ENCODE assay signal across 1 cellular context in the genomic region with DNA sequence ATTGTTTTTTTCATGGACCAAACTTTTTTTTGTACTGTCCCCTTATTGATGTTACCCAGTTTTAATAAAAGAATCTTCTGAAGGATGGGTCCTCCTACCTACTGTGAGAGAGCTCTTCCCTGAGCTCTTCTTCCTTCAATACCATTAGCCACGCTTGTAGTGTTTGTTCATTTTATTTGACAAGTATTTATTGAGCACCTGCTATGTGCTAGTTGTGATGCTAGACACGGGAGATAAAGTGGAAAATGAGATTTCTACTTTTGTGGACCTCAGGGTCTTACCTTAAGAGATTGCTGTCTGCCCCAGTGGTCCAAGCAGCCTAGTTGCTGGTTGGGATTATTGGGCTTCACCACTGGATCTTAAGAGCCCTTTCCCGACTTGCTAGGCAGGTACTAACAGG.
TF ChIP-seq lines count a peak whose summit lies in the region.

No MANE protein-coding gene starts in this region.

TF ChIP-seq in GM23338, 12 proteins besides CTCF, POLR2A, EP300 and RAD21:
- TF ChIP-seq, protein P1, sequence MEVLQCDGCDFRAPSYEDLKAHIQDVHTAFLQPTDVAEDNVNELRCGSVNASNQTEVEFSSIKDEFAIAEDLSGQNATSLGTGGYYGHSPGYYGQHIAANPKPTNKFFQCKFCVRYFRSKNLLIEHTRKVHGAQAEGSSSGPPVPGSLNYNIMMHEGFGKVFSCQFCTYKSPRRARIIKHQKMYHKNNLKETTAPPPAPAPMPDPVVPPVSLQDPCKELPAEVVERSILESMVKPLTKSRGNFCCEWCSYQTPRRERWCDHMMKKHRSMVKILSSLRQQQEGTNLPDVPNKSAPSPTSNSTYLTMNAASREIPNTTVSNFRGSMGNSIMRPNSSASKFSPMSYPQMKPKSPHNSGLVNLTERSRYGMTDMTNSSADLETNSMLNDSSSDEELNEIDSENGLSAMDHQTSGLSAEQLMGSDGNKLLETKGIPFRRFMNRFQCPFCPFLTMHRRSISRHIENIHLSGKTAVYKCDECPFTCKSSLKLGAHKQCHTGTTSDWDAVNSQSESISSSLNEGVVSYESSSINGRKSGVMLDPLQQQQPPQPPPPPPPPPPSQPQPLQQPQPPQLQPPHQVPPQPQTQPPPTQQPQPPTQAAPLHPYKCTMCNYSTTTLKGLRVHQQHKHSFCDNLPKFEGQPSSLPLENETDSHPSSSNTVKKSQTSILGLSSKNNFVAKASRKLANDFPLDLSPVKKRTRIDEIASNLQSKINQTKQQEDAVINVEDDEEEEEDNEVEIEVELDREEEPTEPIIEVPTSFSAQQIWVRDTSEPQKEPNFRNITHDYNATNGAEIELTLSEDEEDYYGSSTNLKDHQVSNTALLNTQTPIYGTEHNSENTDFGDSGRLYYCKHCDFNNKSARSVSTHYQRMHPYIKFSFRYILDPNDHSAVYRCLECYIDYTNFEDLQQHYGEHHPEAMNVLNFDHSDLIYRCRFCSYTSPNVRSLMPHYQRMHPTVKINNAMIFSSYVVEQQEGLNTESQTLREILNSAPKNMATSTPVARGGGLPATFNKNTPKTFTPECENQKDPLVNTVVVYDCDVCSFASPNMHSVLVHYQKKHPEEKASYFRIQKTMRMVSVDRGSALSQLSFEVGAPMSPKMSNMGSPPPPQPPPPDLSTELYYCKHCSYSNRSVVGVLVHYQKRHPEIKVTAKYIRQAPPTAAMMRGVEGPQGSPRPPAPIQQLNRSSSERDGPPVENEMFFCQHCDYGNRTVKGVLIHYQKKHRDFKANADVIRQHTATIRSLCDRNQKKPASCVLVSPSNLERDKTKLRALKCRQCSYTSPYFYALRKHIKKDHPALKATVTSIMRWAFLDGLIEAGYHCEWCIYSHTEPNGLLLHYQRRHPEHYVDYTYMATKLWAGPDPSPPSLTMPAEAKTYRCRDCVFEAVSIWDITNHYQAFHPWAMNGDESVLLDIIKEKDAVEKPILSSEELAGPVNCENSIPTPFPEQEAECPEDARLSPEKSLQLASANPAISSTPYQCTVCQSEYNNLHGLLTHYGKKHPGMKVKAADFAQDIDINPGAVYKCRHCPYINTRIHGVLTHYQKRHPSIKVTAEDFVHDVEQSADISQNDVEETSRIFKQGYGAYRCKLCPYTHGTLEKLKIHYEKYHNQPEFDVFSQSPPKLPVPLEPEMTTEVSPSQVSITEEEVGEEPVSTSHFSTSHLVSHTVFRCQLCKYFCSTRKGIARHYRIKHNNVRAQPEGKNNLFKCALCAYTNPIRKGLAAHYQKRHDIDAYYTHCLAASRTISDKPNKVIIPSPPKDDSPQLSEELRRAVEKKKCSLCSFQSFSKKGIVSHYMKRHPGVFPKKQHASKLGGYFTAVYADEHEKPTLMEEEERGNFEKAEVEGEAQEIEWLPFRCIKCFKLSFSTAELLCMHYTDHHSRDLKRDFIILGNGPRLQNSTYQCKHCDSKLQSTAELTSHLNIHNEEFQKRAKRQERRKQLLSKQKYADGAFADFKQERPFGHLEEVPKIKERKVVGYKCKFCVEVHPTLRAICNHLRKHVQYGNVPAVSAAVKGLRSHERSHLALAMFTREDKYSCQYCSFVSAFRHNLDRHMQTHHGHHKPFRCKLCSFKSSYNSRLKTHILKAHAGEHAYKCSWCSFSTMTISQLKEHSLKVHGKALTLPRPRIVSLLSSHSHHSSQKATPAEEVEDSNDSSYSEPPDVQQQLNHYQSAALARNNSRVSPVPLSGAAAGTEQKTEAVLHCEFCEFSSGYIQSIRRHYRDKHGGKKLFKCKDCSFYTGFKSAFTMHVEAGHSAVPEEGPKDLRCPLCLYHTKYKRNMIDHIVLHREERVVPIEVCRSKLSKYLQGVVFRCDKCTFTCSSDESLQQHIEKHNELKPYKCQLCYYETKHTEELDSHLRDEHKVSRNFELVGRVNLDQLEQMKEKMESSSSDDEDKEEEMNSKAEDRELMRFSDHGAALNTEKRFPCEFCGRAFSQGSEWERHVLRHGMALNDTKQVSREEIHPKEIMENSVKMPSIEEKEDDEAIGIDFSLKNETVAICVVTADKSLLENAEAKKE (CRISPR knock-in tag; IDR thresholded peaks at IDR 0.05): no peak
